13 cellular contexts compared by ENCODE assay signal in genomic region chr9:15221746-15222145, GRCh38.
"Had no signal": no experiment of that assay in that cellular context is flagged by ENCODE, and none has a peak within 500 bp of the region (broad histone marks: within the 10 kb centered on the region; RNA-seq: fewer than 3 reads in every experiment).

No MANE protein-coding gene starts in this region.

- H3K9me3 ChIP-seq: esophagus squamous epithelium, heart right ventricle, left ventricle myocardium inferior had no signal

- H3K4me3 ChIP-seq: esophagus squamous epithelium, heart right ventricle, left ventricle myocardium inferior had no signal

- ATAC-seq: activated CD8-positive, alpha-beta T cell treated with anti-CD3 and anti-CD28 coated beads, Interleukin-2, amount 10 ng/mL, durations not matched to agents 7 days and 5 days; heart right ventricle had no signal

- H3K4me1 ChIP-seq: esophagus squamous epithelium, left ventricle myocardium inferior had no signal

- H3K27ac ChIP-seq: esophagus squamous epithelium, heart right ventricle, left ventricle myocardium inferior had no signal

- H3K27me3 ChIP-seq: esophagus squamous epithelium, heart right ventricle had no signal

- DNase-seq: activated CD4-positive, alpha-beta T cell treated with anti-CD3 and anti-CD28 coated beads, Interleukin-2, amount 10 ng/mL, durations not matched to agents 7 days and 5 days; activated CD8-positive, alpha-beta T cell treated with anti-CD3 and anti-CD28 coated beads, Interleukin-2, amount 10 ng/mL, durations not matched to agents 7 days and 5 days; activated naive CD4-positive, alpha-beta T cell treated with anti-CD3 and anti-CD28 coated beads for 36 hours; activated T-cell treated with anti-CD3 and anti-CD28 coated beads, Interleukin-2, amount 50 U/mL, for 24 hours; effector CD8-positive, alpha-beta T cell; esophagus squamous epithelium; heart right ventricle; left ventricle myocardium inferior; nephron progenitor cell; nucleus accumbens; posterior cingulate gyrus; stimulated activated CD4-positive, alpha-beta T cell treated with anti-CD3 and anti-CD28 coated beads, Interleukin-15, amount 100 ng/mL, for 24 hours; stimulated activated CD4-positive, alpha-beta T cell treated with anti-CD3 and anti-CD28 coated beads, Interleukin-4, amount 100 ng/mL, for 1 hour had no signal
